Comparison of ENCODE assay signal across 1 cellular context in the genomic region with DNA sequence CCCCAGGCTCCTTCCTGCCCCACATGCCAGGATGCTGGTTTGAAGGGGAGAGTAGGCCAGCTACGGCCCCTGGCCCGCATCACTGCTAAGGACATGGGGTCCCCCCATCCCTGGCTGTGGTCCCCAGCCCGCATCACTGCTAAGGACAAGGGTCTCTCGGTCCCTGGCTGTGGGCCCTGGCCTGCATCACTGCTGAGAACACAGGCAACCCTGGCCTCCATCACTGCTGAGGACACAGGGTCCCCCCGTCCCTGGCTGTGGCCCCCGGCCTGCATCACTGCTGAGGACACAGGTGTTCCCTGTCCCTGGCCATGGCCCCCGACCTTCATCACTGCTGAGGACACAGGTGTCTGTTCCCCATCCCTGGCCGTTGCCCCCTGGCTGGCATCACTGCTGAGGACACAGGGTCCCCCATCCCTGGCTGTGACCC.
TF ChIP-seq lines count a peak whose summit lies in the region.

No MANE protein-coding gene starts in this region.

TF ChIP-seq in K562, 482 proteins besides CTCF, POLR2A, EP300 and RAD21:
- TF ChIP-seq, protein P1, sequence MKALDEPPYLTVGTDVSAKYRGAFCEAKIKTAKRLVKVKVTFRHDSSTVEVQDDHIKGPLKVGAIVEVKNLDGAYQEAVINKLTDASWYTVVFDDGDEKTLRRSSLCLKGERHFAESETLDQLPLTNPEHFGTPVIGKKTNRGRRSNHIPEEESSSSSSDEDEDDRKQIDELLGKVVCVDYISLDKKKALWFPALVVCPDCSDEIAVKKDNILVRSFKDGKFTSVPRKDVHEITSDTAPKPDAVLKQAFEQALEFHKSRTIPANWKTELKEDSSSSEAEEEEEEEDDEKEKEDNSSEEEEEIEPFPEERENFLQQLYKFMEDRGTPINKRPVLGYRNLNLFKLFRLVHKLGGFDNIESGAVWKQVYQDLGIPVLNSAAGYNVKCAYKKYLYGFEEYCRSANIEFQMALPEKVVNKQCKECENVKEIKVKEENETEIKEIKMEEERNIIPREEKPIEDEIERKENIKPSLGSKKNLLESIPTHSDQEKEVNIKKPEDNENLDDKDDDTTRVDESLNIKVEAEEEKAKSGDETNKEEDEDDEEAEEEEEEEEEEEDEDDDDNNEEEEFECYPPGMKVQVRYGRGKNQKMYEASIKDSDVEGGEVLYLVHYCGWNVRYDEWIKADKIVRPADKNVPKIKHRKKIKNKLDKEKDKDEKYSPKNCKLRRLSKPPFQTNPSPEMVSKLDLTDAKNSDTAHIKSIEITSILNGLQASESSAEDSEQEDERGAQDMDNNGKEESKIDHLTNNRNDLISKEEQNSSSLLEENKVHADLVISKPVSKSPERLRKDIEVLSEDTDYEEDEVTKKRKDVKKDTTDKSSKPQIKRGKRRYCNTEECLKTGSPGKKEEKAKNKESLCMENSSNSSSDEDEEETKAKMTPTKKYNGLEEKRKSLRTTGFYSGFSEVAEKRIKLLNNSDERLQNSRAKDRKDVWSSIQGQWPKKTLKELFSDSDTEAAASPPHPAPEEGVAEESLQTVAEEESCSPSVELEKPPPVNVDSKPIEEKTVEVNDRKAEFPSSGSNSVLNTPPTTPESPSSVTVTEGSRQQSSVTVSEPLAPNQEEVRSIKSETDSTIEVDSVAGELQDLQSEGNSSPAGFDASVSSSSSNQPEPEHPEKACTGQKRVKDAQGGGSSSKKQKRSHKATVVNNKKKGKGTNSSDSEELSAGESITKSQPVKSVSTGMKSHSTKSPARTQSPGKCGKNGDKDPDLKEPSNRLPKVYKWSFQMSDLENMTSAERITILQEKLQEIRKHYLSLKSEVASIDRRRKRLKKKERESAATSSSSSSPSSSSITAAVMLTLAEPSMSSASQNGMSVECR (CRISPR knock-in tag; IDR thresholded peaks at IDR 0.05), result no peak
- TF ChIP-seq, protein P2, sequence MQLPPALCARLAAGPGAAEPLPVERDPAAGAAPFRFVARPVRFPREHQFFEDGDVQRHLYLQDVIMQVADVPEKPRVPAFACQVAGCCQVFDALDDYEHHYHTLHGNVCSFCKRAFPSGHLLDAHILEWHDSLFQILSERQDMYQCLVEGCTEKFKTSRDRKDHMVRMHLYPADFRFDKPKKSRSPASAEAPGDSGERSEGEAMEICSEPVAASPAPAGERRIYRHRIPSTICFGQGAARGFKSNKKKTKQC (CRISPR knock-in tag; IDR thresholded peaks at IDR 0.05), result no peak
- TF ChIP-seq ADNP (tag; IDR thresholded peaks at IDR 0.05) (no peak), ZNF384 (IDR thresholded peaks at IDR 0.05; ENCODE audit: low read depth, low read length) (no peak), POLR2G (IDR thresholded peaks at IDR 0.05; ENCODE audit: low read depth, low read length) (peak; percentile 25; the same call in 1 of the 2 replicates), HOXB6 (CRISPR knock-in tag; IDR thresholded peaks at IDR 0.05; ENCODE audit: borderline replicate concordance) (no peak), ZNF253 (CRISPR knock-in tag; conservative IDR thresholded peaks at IDR 0.05) (no peak)
